In the genomic region with DNA sequence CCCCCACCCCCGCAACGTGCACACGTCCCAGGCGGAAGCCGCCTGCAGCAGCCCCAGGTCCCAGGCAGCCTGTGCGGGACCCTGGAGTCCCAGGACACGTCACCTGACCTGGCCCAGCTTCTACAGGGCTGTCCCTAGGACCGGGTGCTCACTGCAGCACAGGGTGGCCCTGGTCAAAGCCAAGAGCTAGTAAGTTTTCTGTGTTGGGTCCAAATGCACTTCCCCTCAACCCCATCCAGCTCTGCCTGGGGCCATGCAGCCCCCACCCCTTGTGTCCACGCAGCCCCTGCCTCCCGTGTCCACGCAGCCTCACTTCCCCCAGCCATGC, we compare ENCODE assay signal across 21 cellular contexts. TPM values are rescaled to one million over a fixed set of nuclear protein-coding genes. Genes with fewer than 3 reads are reported as not detected.
DNase-seq lines count a peak whose midpoint lies in the region; ATAC-seq and TF ChIP-seq lines count a peak whose summit lies in the region.
"Had no signal": no experiment of that assay in that cellular context is flagged by ENCODE, and none has a peak within 500 bp of the region (broad histone marks: within the 10 kb centered on the region; RNA-seq: fewer than 3 reads in every experiment).

No MANE protein-coding gene starts in this region.

- H4K20me1 ChIP-seq in BLaER1, result no peaks in the 10 kb centered on the region

- H3K4me3 ChIP-seq in BLaER1 (no peak overlapping the region), RWPE2 (ENCODE audit: severe bottlenecking) (no peak overlapping the region), gastroesophageal sphincter (no peak overlapping the region), psoas muscle (peak overlapping the region; percentile 22)
- H3K4me3 ChIP-seq: colonic mucosa, lung had no signal

- peak overlapping the region; percentile 62 for H3K27ac ChIP-seq in BLaER1
- H3K27ac ChIP-seq in RWPE2 (ENCODE audit: poor library complexity, severe bottlenecking), result no peak overlapping the region
- no peak overlapping the region for H3K27ac ChIP-seq in gastroesophageal sphincter
- no peak overlapping the region for H3K27ac ChIP-seq in psoas muscle
- H3K27ac ChIP-seq: colonic mucosa, foreskin keratinocyte had no signal

- intact Hi-C loops in psoas muscle (cut with DNase I), result loop anchor here (5.0 to 10.0 kb wide), 3 partner anchors 59 to 394 kb away; no protein-coding TSS in a partner anchor

- TF ChIP-seq POLR2A in gastroesophageal sphincter (IDR thresholded peaks at IDR 0.05), result no peak

- no peak for TF ChIP-seq EP300 in gastroesophageal sphincter (IDR thresholded peaks at IDR 0.05)

- peak overlapping the region; percentile 91 for H3K4me2 ChIP-seq in BLaER1

- WGBS in gastroesophageal sphincter (ENCODE audit: low coverage in 1 of 2), 2 donors, result no CpG with 5 or more reads among the region's 11 CpGs
- WGBS in psoas muscle, 3 donors, result 47 to 53% (median 47%) methylated on average over 8 to 11 of the region's 11 CpGs

- H3K9me3 ChIP-seq in BLaER1 (no peaks in the 10 kb centered on the region), RWPE2 (ENCODE audit: severe bottlenecking) (no peaks in the 10 kb centered on the region), gastroesophageal sphincter (no peaks in the 10 kb centered on the region), psoas muscle (no peaks in the 10 kb centered on the region)
- H3K9me3 ChIP-seq: colonic mucosa had no signal

- peaks cover 70% of the 10 kb centered on the region for H3K4me1 ChIP-seq in BLaER1
- no peaks in the 10 kb centered on the region for H3K4me1 ChIP-seq in RWPE2 (ENCODE audit: insufficient read depth, poor library complexity, severe bottlenecking)
- peaks cover 0 to 13% (median 4%) of the 10 kb centered on the region in 3 donors for H3K4me1 ChIP-seq in gastroesophageal sphincter
- peaks cover 6% of the 10 kb centered on the region for H3K4me1 ChIP-seq in psoas muscle
- H3K4me1 ChIP-seq: colonic mucosa, foreskin keratinocyte had no signal

- no peaks in the 10 kb centered on the region for H3K36me3 ChIP-seq in BLaER1
- no peaks in the 10 kb centered on the region for H3K36me3 ChIP-seq in RWPE2 (ENCODE audit: low read depth)
- H3K36me3 ChIP-seq in gastroesophageal sphincter, result no peaks in the 10 kb centered on the region
- no peaks in the 10 kb centered on the region for H3K36me3 ChIP-seq in psoas muscle (ENCODE audit: insufficient read depth in 1 of 2, low read depth in 1 of 2)
- H3K36me3 ChIP-seq: colonic mucosa had no signal

- DNase-seq in RWPE2 (ENCODE audit: low spot score) (no peak), psoas muscle (no peak), SKM-1 (lab: John Stamatoyannopoulos, UW; ENCODE audit: unreplicated experiment) (no peak), kidney glomerular epithelial cell (lab: John Stamatoyannopoulos, UW) (no peak)
- no peak for DNase-seq in activated CD4-positive, CD25-positive, alpha-beta regulatory T cell (lab: John Stamatoyannopoulos, UW)

- H3K27me3 ChIP-seq in BLaER1 (no peaks in the 10 kb centered on the region), RWPE2 (ENCODE audit: insufficient read depth, poor library complexity, severe bottlenecking) (no peaks in the 10 kb centered on the region), gastroesophageal sphincter (no peaks in the 10 kb centered on the region), psoas muscle (ENCODE audit: insufficient read depth in 3 of 3, low read length in 2 of 3) (no peaks in the 10 kb centered on the region)
- H3K27me3 ChIP-seq: colonic mucosa had no signal

- TF ChIP-seq CTCF in RWPE2 (IDR thresholded peaks at IDR 0.05; ENCODE audit: poor library complexity, severe bottlenecking) (no peak), gastroesophageal sphincter (IDR thresholded peaks at IDR 0.05) (no peak), psoas muscle (IDR thresholded peaks at IDR 0.05) (no peak)

- ATAC-seq in RWPE2 (ENCODE audit: low read depth), result peak; percentile 6; the same call in 1 of the 3 replicates
- peak; percentile 30 for ATAC-seq in gastroesophageal sphincter
- ATAC-seq in psoas muscle, result peak; percentile 21 to 29 (median 24)
- ATAC-seq in GM18858 (IDR thresholded peaks at IDR 0.05; ENCODE audit: unreplicated experiment), result no peak

- no peak overlapping the region for H3K9ac ChIP-seq in BLaER1

RNA-seq across cellular contexts. Expression of gene PVALEF, which starts 22.1 kb away (rescaled TPM):
- not detected for total RNA-seq in gastroesophageal sphincter
- not detected for total RNA-seq in psoas muscle
- polyA plus RNA-seq in psoas muscle, result not detected
- total RNA-seq: activated CD8-positive, alpha-beta T cell treated with anti-CD3 and anti-CD28 coated beads for 36 hours; activated naive CD4-positive, alpha-beta T cell treated with anti-CD3 and anti-CD28 coated beads for 36 hours; astrocyte; colonic mucosa; endothelial cell of umbilical vein; foreskin keratinocyte; H4; lung; NCI-H460; posterior vena cava; T-helper 17 cell; ureter had no signal
- polyA plus RNA-seq: endothelial cell of umbilical vein, foreskin keratinocyte, IgD-negative memory B cell, lung had no signal

RNA-seq across cellular contexts. Expression of gene AATK, which starts 22.9 kb away (rescaled TPM):
- total RNA-seq in gastroesophageal sphincter (10 to 100 TPM; 14.5 to 28.0 (median 22.1) TPM), psoas muscle (1 to 10 TPM; 1.0 to 1.8 (median 1.4) TPM)
- under 1 TPM; 0.21 to 0.53 (median 0.47) TPM for polyA plus RNA-seq in psoas muscle

Comparison
In these comparisons a context has a peak if more than half of its experiments do, and no peak if none do; other contexts are left out.
1. RNA of gene AATK, which starts 22.9 kb away (total RNA-seq): 14.5 to 28.0 TPM in gastroesophageal sphincter; 1.0 to 1.8 TPM in psoas muscle; every median in the first group is over 4 times any median in the second.